Comparison of ENCODE assay signal across 1 cellular context in genomic region chrX:38806054-38806389, GRCh38.
A peak's percentile ranks its signal among the peaks of the same experiment; 100 is the strongest.
TF ChIP-seq lines count a peak whose summit lies in the region.

No MANE protein-coding gene starts in this region.

TF ChIP-seq in HCT116, 20 proteins besides CTCF, POLR2A, EP300 and RAD21 (continued from another document):
- TF ChIP-seq ZBTB33 (IDR thresholded peaks at IDR 0.05; ENCODE audit: extremely low read depth, insufficient replicate concordance, low read length) (no peak), JUND (IDR thresholded peaks at IDR 0.05) (no peak), ELF1 (IDR thresholded peaks at IDR 0.05; ENCODE audit: borderline replicate concordance, low read depth) (no peak), POLR2AphosphoS5 (IDR thresholded peaks at IDR 0.05; ENCODE audit: low read depth, low read length) (peak; percentile 13; the same call in 1 of the 2 replicates), SRF (IDR thresholded peaks at IDR 0.05; ENCODE audit: low read depth) (no peak)
